Comparison of ENCODE assay signal across 25 cellular contexts in the genomic region with DNA sequence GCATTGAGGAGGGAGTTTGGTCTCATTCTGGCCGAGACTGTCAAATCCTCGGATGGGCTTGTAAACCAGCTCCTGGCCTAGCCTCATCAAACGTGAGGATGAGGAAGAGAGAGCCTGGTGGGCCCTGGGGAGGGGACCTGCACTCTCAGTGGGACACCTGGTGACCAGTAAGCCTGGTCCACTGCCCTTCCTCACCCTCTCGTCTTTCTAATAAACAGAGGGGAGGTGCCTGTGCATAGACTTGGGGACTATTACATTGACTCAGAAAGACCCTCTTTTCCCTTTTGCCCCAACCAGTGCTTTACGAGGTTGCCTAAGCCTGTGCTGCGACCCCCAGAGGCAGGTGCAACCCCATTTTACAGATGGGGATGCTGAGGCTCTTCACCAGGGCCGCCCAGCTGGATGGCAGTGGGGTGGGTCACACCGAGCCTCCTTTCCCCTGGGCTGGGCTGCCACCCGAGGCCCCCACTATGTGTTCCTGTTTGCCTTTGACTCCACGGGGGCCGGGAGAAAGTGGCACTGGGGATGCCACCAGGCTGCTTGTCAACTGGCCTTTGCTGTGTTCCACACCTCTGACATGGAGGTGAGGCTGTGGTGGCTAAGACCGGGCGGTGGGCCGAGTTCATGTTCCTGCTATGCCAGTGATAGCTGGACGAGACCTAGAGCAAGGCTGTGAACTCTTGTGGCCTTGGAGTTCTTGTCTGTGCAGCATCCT.
DNase-seq lines count a peak whose midpoint lies in the region; ATAC-seq and TF ChIP-seq lines count a peak whose summit lies in the region.
"Had no signal": no experiment of that assay in that cellular context is flagged by ENCODE, and none has a peak within 500 bp of the region (broad histone marks: within the 10 kb centered on the region; RNA-seq: fewer than 3 reads in every experiment).

No MANE protein-coding gene starts in this region.

- no peak overlapping the region for H3K4me3 Mint-ChIP-seq in chondrocyte (ENCODE audit: unreplicated experiment)
- peak overlapping the region; percentile 26 for H3K4me3 Mint-ChIP-seq in neural progenitor cell
- H3K4me3 Mint-ChIP-seq: activated CD4-positive, alpha-beta memory T cell treated with anti-CD3 and anti-CD28 coated beads for 36 hours; activated naive CD4-positive, alpha-beta T cell treated with anti-CD3 and anti-CD28 coated beads, Interleukin-2, amount 10 ng/mL, durations not matched to agents 7 days and 5 days; immature natural killer cell; naive B cell; T-helper 1 cell treated with Interleukin-12 subunit alpha and Interleukin-12 subunit beta and Interleukin-4 antibody, amounts not matched to agents 30 μg/mL and 1 μg/mL, for 36 hours had no signal

- H3K9ac ChIP-seq in neural progenitor cell = no peak overlapping the region

- peaks cover 0 to 25% (median 3%) of the 10 kb centered on the region in 7 donors for H3K27me3 ChIP-seq in heart right ventricle
- no peaks in the 10 kb centered on the region for H3K27me3 ChIP-seq in neural progenitor cell
- H3K27me3 ChIP-seq in tibial artery = no peaks in the 10 kb centered on the region
- H3K27me3 ChIP-seq in esophagus muscularis mucosa = no peaks in the 10 kb centered on the region
- H3K27me3 ChIP-seq: gastrocnemius medialis had no signal

- H3K4me3 ChIP-seq in heart right ventricle (no peak overlapping the region), neural progenitor cell (no peak overlapping the region), tibial artery (peak overlapping the region in 1 of 2 donors; percentile 40), esophagus muscularis mucosa (no peak overlapping the region)
- H3K4me3 ChIP-seq: esophagus squamous epithelium, gastrocnemius medialis had no signal

- ATAC-seq in left ventricle myocardium superior (no peak), heart right ventricle (no peak)
- ATAC-seq: activated CD4-positive, CD25-positive, alpha-beta regulatory T cell treated with anti-CD3 and anti-CD28 coated beads, Interleukin-2, amount 50 U/mL, for 24 hours had no signal

- H3K27ac Mint-ChIP-seq in chondrocyte (ENCODE audit: unreplicated experiment) (no peak overlapping the region), neural progenitor cell (no peak overlapping the region)
- H3K27ac Mint-ChIP-seq: activated CD4-positive, alpha-beta memory T cell treated with anti-CD3 and anti-CD28 coated beads for 36 hours; activated naive CD4-positive, alpha-beta T cell treated with anti-CD3 and anti-CD28 coated beads, Interleukin-2, amount 10 ng/mL, durations not matched to agents 7 days and 5 days; immature natural killer cell; naive B cell; T-helper 1 cell treated with Interleukin-12 subunit alpha and Interleukin-12 subunit beta and Interleukin-4 antibody, amounts not matched to agents 30 μg/mL and 1 μg/mL, for 36 hours had no signal

- H3K36me3 ChIP-seq in heart right ventricle (no peaks in the 10 kb centered on the region), neural progenitor cell (no peaks in the 10 kb centered on the region), tibial artery (no peaks in the 10 kb centered on the region), esophagus muscularis mucosa (no peaks in the 10 kb centered on the region)
- H3K36me3 ChIP-seq: esophagus squamous epithelium, gastrocnemius medialis had no signal

- H3K27ac ChIP-seq in heart right ventricle (no peak overlapping the region), neural progenitor cell (no peak overlapping the region), tibial artery (peak overlapping the region; percentile 57 to 72), esophagus muscularis mucosa (replicated peaks in 1 of 4) (peak overlapping the region in 1 of 4 donors; percentile 50)
- H3K27ac ChIP-seq: esophagus squamous epithelium, gastrocnemius medialis had no signal

- H3F3A ChIP-seq in neural progenitor cell (ENCODE audit: low read depth) = peaks cover 7% of the 10 kb centered on the region

- peaks cover 0 to 26% (median 9%) of the 10 kb centered on the region in 9 donors for H3K4me1 ChIP-seq in heart right ventricle
- H3K4me1 ChIP-seq in neural progenitor cell = peaks cover 20% of the 10 kb centered on the region
- peaks cover 0 to 59% (median 47%) of the 10 kb centered on the region in 4 donors for H3K4me1 ChIP-seq in tibial artery
- H3K4me1 ChIP-seq in esophagus muscularis mucosa = peaks cover 18 to 64% (median 53%) of the 10 kb centered on the region in 4 donors
- H3K4me1 ChIP-seq: gastrocnemius medialis had no signal

- H3K9me3 ChIP-seq in heart right ventricle = no peaks in the 10 kb centered on the region
- no peaks in the 10 kb centered on the region for H3K9me3 ChIP-seq in neural progenitor cell (ENCODE audit: low read depth)
- H3K9me3 ChIP-seq in tibial artery = no peaks in the 10 kb centered on the region
- H3K9me3 ChIP-seq in esophagus muscularis mucosa = no peaks in the 10 kb centered on the region
- H3K9me3 ChIP-seq: esophagus squamous epithelium, gastrocnemius medialis had no signal

- H3K36me3 Mint-ChIP-seq in chondrocyte (ENCODE audit: low read depth) = peaks cover 3% of the 10 kb centered on the region
- peaks cover 7% of the 10 kb centered on the region for H3K36me3 Mint-ChIP-seq in neural progenitor cell
- H3K36me3 Mint-ChIP-seq: activated CD4-positive, alpha-beta memory T cell treated with anti-CD3 and anti-CD28 coated beads for 36 hours; activated naive CD4-positive, alpha-beta T cell treated with anti-CD3 and anti-CD28 coated beads, Interleukin-2, amount 10 ng/mL, durations not matched to agents 7 days and 5 days; immature natural killer cell; naive B cell had no signal

- H3K79me2 ChIP-seq in neural progenitor cell (ENCODE audit: low read depth) = peaks cover 40% of the 10 kb centered on the region

- no peaks in the 10 kb centered on the region for H3K27me3 Mint-ChIP-seq in chondrocyte (ENCODE audit: low read depth)
- H3K27me3 Mint-ChIP-seq in neural progenitor cell (ENCODE audit: insufficient read depth, low read depth) = peaks cover 4% of the 10 kb centered on the region
- H3K27me3 Mint-ChIP-seq: activated CD4-positive, alpha-beta memory T cell treated with anti-CD3 and anti-CD28 coated beads for 36 hours; naive B cell had no signal

- peaks cover 47% of the 10 kb centered on the region for H3K4me1 Mint-ChIP-seq in chondrocyte (ENCODE audit: low read depth)
- H3K4me1 Mint-ChIP-seq in neural progenitor cell = peaks cover 44% of the 10 kb centered on the region
- H3K4me1 Mint-ChIP-seq: activated naive CD4-positive, alpha-beta T cell treated with anti-CD3 and anti-CD28 coated beads, Interleukin-2, amount 10 ng/mL, durations not matched to agents 7 days and 5 days; immature natural killer cell had no signal

- H2AFZ ChIP-seq in neural progenitor cell (replicated peaks) = no peak overlapping the region

- DNase-seq in left ventricle myocardium superior (peak; percentile 1), heart right ventricle (no peak), chondrocyte (ENCODE audit: low spot score) (peak; percentile 84), neural progenitor cell (ENCODE audit: low spot score) (no peak), tibial artery (peak in 1 of 2 donors; percentile 45), NCI-H345 (lab: John Stamatoyannopoulos, UW) (no peak), NCI-H1436 treated with DMSO at 0.1 percent for 48 hours (lab: John Stamatoyannopoulos, UW) (no peak), esophagus muscularis mucosa (ENCODE audit: extremely low spot score) (no peak)
- DNase-seq: 8988T; activated CD4-positive, alpha-beta memory T cell treated with anti-CD3 and anti-CD28 coated beads for 36 hours; activated CD8-positive, alpha-beta memory T cell treated with anti-CD3 and anti-CD28 coated beads, Interleukin-2, amount 50 U/mL, for 4 hours; activated naive CD4-positive, alpha-beta T cell treated with anti-CD3 and anti-CD28 coated beads, Interleukin-2, amount 10 ng/mL, durations not matched to agents 7 days and 5 days; amygdala; esophagus squamous epithelium; GOT3; immature natural killer cell; naive B cell; NCI-H1092 treated with DMSO at 0.1 percent for 48 hours; NCI-H2029 treated with DMSO at 0.1 percent for 48 hours; NCI-H774; stimulated activated CD4-positive, alpha-beta T cell treated with anti-CD3 and anti-CD28 coated beads, Interleukin-15, amount 100 ng/mL, for 24 hours; stimulated activated naive CD4-positive, alpha-beta T cell had no signal

- no peaks in the 10 kb centered on the region for H3K9me3 Mint-ChIP-seq in chondrocyte (ENCODE audit: low read depth)
- no peaks in the 10 kb centered on the region for H3K9me3 Mint-ChIP-seq in neural progenitor cell
- H3K9me3 Mint-ChIP-seq: activated CD4-positive, alpha-beta memory T cell treated with anti-CD3 and anti-CD28 coated beads for 36 hours; activated naive CD4-positive, alpha-beta T cell treated with anti-CD3 and anti-CD28 coated beads, Interleukin-2, amount 10 ng/mL, durations not matched to agents 7 days and 5 days; immature natural killer cell; naive B cell; T-helper 1 cell treated with Interleukin-12 subunit alpha and Interleukin-12 subunit beta and Interleukin-4 antibody, amounts not matched to agents 30 μg/mL and 1 μg/mL, for 36 hours had no signal

- TF ChIP-seq CTCF in heart right ventricle (IDR thresholded peaks at IDR 0.05) = no peak
- TF ChIP-seq CTCF in chondrocyte (IDR thresholded peaks at IDR 0.05) = no peak
- no peak for TF ChIP-seq CTCF in neural progenitor cell (IDR thresholded peaks at IDR 0.05)
- no peak for TF ChIP-seq CTCF in tibial artery (IDR thresholded peaks at IDR 0.05)
- TF ChIP-seq CTCF in esophagus muscularis mucosa (IDR thresholded peaks at IDR 0.05) = no peak

- whole genome bisulfite sequencing in heart right ventricle, 2 donors = 84 to 88% methylated on average over 15 of the region's 15 CpGs
- WGBS in esophagus muscularis mucosa = 89% methylated on average over 12 of the region's 15 CpGs

- no peak for TF ChIP-seq EP300 in esophagus muscularis mucosa (IDR thresholded peaks at IDR 0.05)

- intact Hi-C loops in left ventricle myocardium superior (cut with micrococcal nuclease) (no loop called here), heart right ventricle (cut with DNase I) (no loop called here), tibial artery (cut with DNase I; ENCODE audit: low total_unique reads) (no loop called here), esophagus muscularis mucosa (cut with DNase I) (loop anchor here (5.0 kb wide), 1 partner anchor 84 kb away; the partner anchor contains the start of gene GLI2)

- no peak for TF ChIP-seq POLR2A in esophagus muscularis mucosa (IDR thresholded peaks at IDR 0.05; ENCODE audit: low read depth)

- H4K20me1 ChIP-seq in neural progenitor cell (ENCODE audit: low read depth) = peaks cover 100% of the 10 kb centered on the region

- no peak overlapping the region for H3K4me2 ChIP-seq in neural progenitor cell

Comparison
In these comparisons a context has a peak if more than half of its experiments do, and no peak if none do; other contexts are left out.
1. DNase-seq: peak in left ventricle myocardium superior (single experiment) and chondrocyte (single experiment); none in heart right ventricle (0 of 2), neural progenitor cell (single experiment), NCI-H345 (single experiment), NCI-H1436 treated with DMSO at 0.1 percent for 48 hours (single experiment) and esophagus muscularis mucosa (single experiment).
2. H3K27ac ChIP-seq: peak in tibial artery (2 of 2); none in heart right ventricle (0 of 10) and neural progenitor cell (single experiment).